In the genomic region with DNA sequence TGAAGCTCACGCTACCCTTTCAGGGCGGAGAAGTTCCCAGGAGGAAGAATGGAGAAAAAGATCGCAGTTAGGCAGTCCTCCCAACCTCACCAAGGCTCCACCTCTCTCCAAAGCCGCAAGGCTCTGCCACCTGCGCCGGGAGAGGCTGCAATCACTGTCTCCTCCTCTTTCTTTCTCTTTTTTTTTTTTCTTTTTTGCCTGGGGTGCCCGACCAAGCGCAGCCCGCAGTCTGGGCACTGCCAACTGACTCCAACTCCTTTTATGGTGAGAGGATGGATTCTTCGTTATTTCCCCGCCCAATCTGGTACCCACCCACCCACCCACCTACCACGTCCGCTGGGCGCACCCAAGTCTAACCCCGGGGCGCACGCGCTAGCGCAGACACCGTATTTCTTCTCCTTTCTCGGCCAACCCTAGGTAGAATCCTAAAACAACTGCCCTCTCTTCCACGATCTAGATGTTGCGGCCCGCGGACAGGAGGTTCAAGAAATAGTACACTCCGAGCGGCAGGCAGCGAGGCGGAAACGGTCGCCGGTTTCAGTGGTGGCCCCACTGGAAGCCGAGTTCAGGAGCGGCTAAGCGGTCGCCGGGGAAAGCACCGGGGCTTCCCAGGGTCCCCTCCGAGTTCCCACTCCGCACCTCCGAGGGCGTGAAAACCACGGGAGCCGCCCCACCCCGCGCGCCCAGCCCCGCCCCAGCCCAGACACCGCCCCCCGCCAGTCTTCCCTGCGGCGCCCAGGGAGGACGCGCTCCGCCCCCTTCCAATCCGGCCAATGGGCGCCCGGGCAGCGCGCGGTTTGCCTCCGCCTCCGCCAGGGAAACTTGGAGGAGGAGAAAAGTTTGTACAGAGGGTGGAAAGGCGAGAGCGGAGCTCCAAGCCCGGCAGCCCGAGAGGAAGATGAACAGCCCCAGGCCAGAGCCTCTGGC, we compare ENCODE assay signal across 8 cellular contexts. TPM values are rescaled to one million over a fixed set of nuclear protein-coding genes. Genes with fewer than 3 reads are reported as not detected.
DNase-seq lines count a peak whose midpoint lies in the region; ATAC-seq and TF ChIP-seq lines count a peak whose summit lies in the region.

A gene (plus strand): TSS at position 845 of the 927 bp plus-strand sequence. CDS start 1,079 bp downstream, outside the sequence.

- no peak for TF ChIP-seq CTCF in AG04449 (IDR thresholded peaks at IDR 0.05; ENCODE audit: insufficient read depth, low read length, missing control alignments)
- TF ChIP-seq CTCF in choroid plexus epithelial cell (conservative IDR thresholded peaks at IDR 0.05; ENCODE audit: low read depth, low read length) = no peak

- peak within 1 kb of the TSS; percentile 75 for H3K4me3 ChIP-seq in AG04449 (ENCODE audit: low read depth, low read length)
- peak within 1 kb of the TSS; percentile 88 for H3K4me3 ChIP-seq in choroid plexus epithelial cell (ENCODE audit: low read depth, low read length)

- DNase-seq in AG04449 (ENCODE audit: low read depth, low spot score) (no peak), NCI-H510A treated with DMSO at 0.1 percent for 48 hours (lab: John Stamatoyannopoulos, UW) (peak; percentile 94), choroid plexus epithelial cell (ENCODE audit: low read depth) (peak; percentile 95), left colon (peak; percentile 94 to 95)
- DNase-seq in activated CD4-positive, alpha-beta T cell treated with anti-CD3 and anti-CD28 coated beads for 4 hours = peak; percentile 93
- peak; percentile 88 to 90 for DNase-seq in stimulated activated CD4-positive, alpha-beta T cell treated with anti-CD3 and anti-CD28 coated beads, Interleukin-1b, Interleukin-23, amount 100 ng/mL, for 4 hours (ENCODE audit: low read depth in 2 of 2)

- peak; percentile 69 for ATAC-seq in GM18907 (IDR thresholded peaks at IDR 0.05; ENCODE audit: unreplicated experiment)
- ATAC-seq in HG03139 (IDR thresholded peaks at IDR 0.05; ENCODE audit: unreplicated experiment) = peak; percentile 67
- ATAC-seq in left colon = peak; percentile 80

- CTCF ChIA-PET in AG04449 (lab: Yijun Ruan, JAX) = interaction anchor here (1.0 to 1.7 kb wide), 4 partner anchors 10 to 730 kb away, joined by 3 to 8 read pairs (median 3); no protein-coding TSS in a partner anchor

- intact Hi-C loops in left colon (cut with DNase I, micrococcal nuclease) = no loop called here

- POLR2A ChIA-PET in AG04449 (lab: Yijun Ruan, JAX) = interaction anchor here (0.6 to 1.5 kb wide), 6 partner anchors 11 to 963 kb away, joined by 3 to 4 read pairs (median 4); no protein-coding TSS in a partner anchor

RNA-seq across cellular contexts. Expression of the gene that starts here (rescaled TPM):
- total RNA-seq in left colon = 10 to 100 TPM; 56.7 to 58.2 TPM
